8 cellular contexts compared by ENCODE assay signal in genomic region chr10:73787031-73787800, GRCh38. TPM values are rescaled to one million over a fixed set of nuclear protein-coding genes. Genes with fewer than 3 reads are reported as not detected.
DNase-seq lines count a peak whose midpoint lies in the region; ATAC-seq, FAIRE-seq and TF ChIP-seq lines count a peak whose summit lies in the region.
"Not testable (repeated sequence)": the region's sequence is repeated elsewhere in the genome, so short reads cannot be mapped to it uniquely, and the experiment has no call there.

No MANE protein-coding gene starts in this region.

- POLR2A ChIA-PET in AG04449 (lab: Yijun Ruan, JAX) (interaction anchor here (0.7 to 1.8 kb wide), 2 partner anchors 15 to 17 kb away, joined by 3 to 14 read pairs; a partner anchor contains a TSS), WTC11 (lab: Charles Lee) (interaction anchor here (0.6 to 1.2 kb wide), 3 partner anchors 14 to 24 kb away, joined by 3 to 5 read pairs (median 4); a partner anchor contains a TSS), HepG2 (lab: Yijun Ruan, JAX) (interaction anchor here (0.6 to 3.7 kb wide), 8 partner anchors 10 to 53 kb away, joined by 3 to 16 read pairs (median 4); a partner anchor contains a TSS)

- DNase-seq in AG04449 (ENCODE audit: low read depth, low spot score); WTC11 (ENCODE audit: low spot score); HepG2 (ENCODE audit: low spot score); osteocyte (ENCODE audit: extremely low spot score, unreplicated experiment); stimulated activated naive B cell treated with anti-CD40 and anti-IgM and Interleukin-4, amounts not matched to agents 10 μg/mL and 1 μg/mL and 100 μg/mL, for 72 hours: not testable (repeated sequence)

- not testable (repeated sequence) for H4K20me1 ChIP-seq in HepG2 (ENCODE audit: insufficient read depth, low read length)

- H3K9me3 Mint-ChIP-seq in IgD-negative memory B cell; WTC11; activated naive CD4-positive, alpha-beta T cell treated with anti-CD3 and anti-CD28 coated beads, Interleukin-2, amount 50 U/mL, for 24 hours; dendritic cell treated with granulocyte-macrophage colony-stimulating factor and Interleukin-4, amounts not matched to agents 40 ng/mL and 50 ng/mL, for 4 days; osteocyte (ENCODE audit: unreplicated experiment); stimulated activated naive B cell treated with anti-CD40 and anti-IgM and Interleukin-4, amounts not matched to agents 10 μg/mL and 1 μg/mL and 100 μg/mL, for 72 hours: not testable (repeated sequence)

- H3K4me1 Mint-ChIP-seq in IgD-negative memory B cell = peaks cover 23 to 26% (median 24%) of the 10 kb centered on the region in 3 donors
- peaks cover 20% of the 10 kb centered on the region for H3K4me1 Mint-ChIP-seq in WTC11
- peaks cover 35% of the 10 kb centered on the region for H3K4me1 Mint-ChIP-seq in activated naive CD4-positive, alpha-beta T cell treated with anti-CD3 and anti-CD28 coated beads, Interleukin-2, amount 50 U/mL, for 24 hours
- peaks cover 35% of the 10 kb centered on the region for H3K4me1 Mint-ChIP-seq in dendritic cell treated with granulocyte-macrophage colony-stimulating factor and Interleukin-4, amounts not matched to agents 40 ng/mL and 50 ng/mL, for 4 days (ENCODE audit: low read depth)
- H3K4me1 Mint-ChIP-seq in osteocyte (ENCODE audit: unreplicated experiment) = peaks cover 40% of the 10 kb centered on the region
- H3K4me1 Mint-ChIP-seq in stimulated activated naive B cell treated with anti-CD40 and anti-IgM and Interleukin-4, amounts not matched to agents 10 μg/mL and 1 μg/mL and 100 μg/mL, for 72 hours = peaks cover 17 to 34% of the 10 kb centered on the region in 2 donors

- TF ChIP-seq RAD21 in HepG2 (CRISPR knock-in tag; IDR thresholded peaks at IDR 0.05) = not testable (repeated sequence)

- WGBS in HepG2 (ENCODE audit: low lambda C conversion rate) = 82% methylated on average over 21 of the region's 21 CpGs

- not testable (repeated sequence) for H3K36me3 Mint-ChIP-seq in IgD-negative memory B cell; activated naive CD4-positive, alpha-beta T cell treated with anti-CD3 and anti-CD28 coated beads, Interleukin-2, amount 50 U/mL, for 24 hours
- H3K36me3 Mint-ChIP-seq in WTC11 = peaks cover 17% of the 10 kb centered on the region
- peaks cover 71% of the 10 kb centered on the region for H3K36me3 Mint-ChIP-seq in dendritic cell treated with granulocyte-macrophage colony-stimulating factor and Interleukin-4, amounts not matched to agents 40 ng/mL and 50 ng/mL, for 4 days (ENCODE audit: low read depth)
- H3K36me3 Mint-ChIP-seq in osteocyte (ENCODE audit: unreplicated experiment) = peaks cover 24% of the 10 kb centered on the region
- H3K36me3 Mint-ChIP-seq in stimulated activated naive B cell treated with anti-CD40 and anti-IgM and Interleukin-4, amounts not matched to agents 10 μg/mL and 1 μg/mL and 100 μg/mL, for 72 hours = peaks cover 23 to 33% of the 10 kb centered on the region in 2 donors

- not testable (repeated sequence) for FAIRE-seq in HepG2 (lab: Jason Lieb, UNC)

- peak overlapping the region; percentile 63 for H3K4me2 ChIP-seq in HepG2 (ENCODE audit: low read depth, low read length)

- H3K79me2 ChIP-seq in HepG2 (ENCODE audit: insufficient read depth, low read length) = peaks cover 43% of the 10 kb centered on the region

- ATAC-seq in WTC11; HepG2; stimulated activated naive B cell treated with anti-CD40 and anti-IgM and Interleukin-4, amounts not matched to agents 10 μg/mL and 1 μg/mL and 100 μg/mL, for 72 hours (replicated peaks): not testable (repeated sequence)

- not testable (repeated sequence) for TF ChIP-seq POLR2A in HepG2 (IDR thresholded peaks at IDR 0.05; ENCODE audit: insufficient read depth in 1 of 2, low read depth in 2 of 2, low read length in 2 of 2)

- CTCF ChIA-PET in AG04449 (lab: Yijun Ruan, JAX) (interaction anchor here (1.0 to 1.7 kb wide), 2 partner anchors 23 to 92 kb away, joined by 3 to 6 read pairs; no protein-coding TSS in a partner anchor), WTC11 (lab: Charles Lee) (interaction anchor here (0.7 to 1.7 kb wide), 5 partner anchors 13 to 80 kb away, joined by 4 to 6 read pairs (median 4); a partner anchor contains a TSS)
- CTCF ChIA-PET in HepG2 (lab: Yijun Ruan, JAX; ENCODE audit: low intra/inter-chr PET ratio, low total read pairs) = not testable (repeated sequence)

- intact Hi-C loops in dendritic cell treated with granulocyte-macrophage colony-stimulating factor and Interleukin-4, amounts not matched to agents 40 ng/mL and 50 ng/mL, for 4 days (cut with micrococcal nuclease); HepG2 (cut with micrococcal nuclease; ENCODE audit: unreplicated experiment): not testable (repeated sequence)

- BruUV-seq in HepG2 (replicated peaks; lab: Mats Ljungman, UMichigan) = not testable (repeated sequence)

- in situ Hi-C loops in HepG2 (cut with HindIII; ENCODE audit: extremely low pct_ligation_motif_present, low pct_unique_long_range_greater_than_20kb) = not testable (repeated sequence)

- not testable (repeated sequence) for H3K27me3 ChIP-seq in HepG2 (ENCODE audit: control insufficient read depth in 1 of 2, insufficient read depth in 2 of 2, low read length in 2 of 2)

- peak overlapping the region; percentile 47; the same call in 1 of the 2 replicates for H3K9ac ChIP-seq in HepG2 (ENCODE audit: insufficient read depth, low read depth, low read length)

- not testable (repeated sequence) for H3K27me3 Mint-ChIP-seq in IgD-negative memory B cell; WTC11 (ENCODE audit: low read depth); activated naive CD4-positive, alpha-beta T cell treated with anti-CD3 and anti-CD28 coated beads, Interleukin-2, amount 50 U/mL, for 24 hours; dendritic cell treated with granulocyte-macrophage colony-stimulating factor and Interleukin-4, amounts not matched to agents 40 ng/mL and 50 ng/mL, for 4 days; osteocyte (ENCODE audit: unreplicated experiment); stimulated activated naive B cell treated with anti-CD40 and anti-IgM and Interleukin-4, amounts not matched to agents 10 μg/mL and 1 μg/mL and 100 μg/mL, for 72 hours

- not testable (repeated sequence) for TF ChIP-seq EP300 in HepG2 (IDR thresholded peaks at IDR 0.05; ENCODE audit: low read depth in 2 of 2, low read length in 2 of 2); HepG2 (CRISPR knock-in tag; IDR thresholded peaks at IDR 0.05; ENCODE audit: borderline replicate concordance)

- peak overlapping the region in 3 of 4 donors; percentile 39 to 96 (median 63) for H3K4me3 Mint-ChIP-seq in IgD-negative memory B cell
- H3K4me3 Mint-ChIP-seq in WTC11 = peak overlapping the region; percentile 36
- peak overlapping the region; percentile 52 for H3K4me3 Mint-ChIP-seq in activated naive CD4-positive, alpha-beta T cell treated with anti-CD3 and anti-CD28 coated beads, Interleukin-2, amount 50 U/mL, for 24 hours
- H3K4me3 Mint-ChIP-seq in dendritic cell treated with granulocyte-macrophage colony-stimulating factor and Interleukin-4, amounts not matched to agents 40 ng/mL and 50 ng/mL, for 4 days = peak overlapping the region; percentile 28
- H3K4me3 Mint-ChIP-seq in osteocyte (ENCODE audit: unreplicated experiment) = peak overlapping the region; percentile 96
- H3K4me3 Mint-ChIP-seq in stimulated activated naive B cell treated with anti-CD40 and anti-IgM and Interleukin-4, amounts not matched to agents 10 μg/mL and 1 μg/mL and 100 μg/mL, for 72 hours = peak overlapping the region; percentile 17 to 35

- H3K36me3 ChIP-seq in HepG2 (replicated peaks in 1 of 2; ENCODE audit: control insufficient read depth in 1 of 2, insufficient read depth in 2 of 2, low read length in 2 of 2) = peaks cover 19 to 31% of the 10 kb centered on the region in 2 experiments

- H3K9me3 ChIP-seq in HepG2 (ENCODE audit: low read length) = not testable (repeated sequence)

- not testable (repeated sequence) for H3K27ac ChIP-seq in HepG2 (ENCODE audit: extremely low read length, insufficient read depth, low read length)

- H3K4me3 ChIP-seq in AG04449 (ENCODE audit: low read depth, low read length) = peak overlapping the region; percentile 20; the same call in 1 of the 2 replicates
- peak overlapping the region; percentile 34 to 95 (median 75); a peak in 5 of 6 replicates for H3K4me3 ChIP-seq in HepG2 (replicated peaks in 1 of 3; ENCODE audit: insufficient read depth in 1 of 3, low read depth in 2 of 3, low read length in 3 of 3)

- H3K27ac Mint-ChIP-seq in IgD-negative memory B cell = peak overlapping the region in 1 of 3 donors; percentile 71
- H3K27ac Mint-ChIP-seq in WTC11; activated naive CD4-positive, alpha-beta T cell treated with anti-CD3 and anti-CD28 coated beads, Interleukin-2, amount 50 U/mL, for 24 hours; dendritic cell treated with granulocyte-macrophage colony-stimulating factor and Interleukin-4, amounts not matched to agents 40 ng/mL and 50 ng/mL, for 4 days; osteocyte (ENCODE audit: unreplicated experiment); stimulated activated naive B cell treated with anti-CD40 and anti-IgM and Interleukin-4, amounts not matched to agents 10 μg/mL and 1 μg/mL and 100 μg/mL, for 72 hours: not testable (repeated sequence)

- peaks cover 45% of the 10 kb centered on the region for H3K4me1 ChIP-seq in HepG2 (ENCODE audit: insufficient read depth, low read length)

- TF ChIP-seq CTCF in AG04449 (IDR thresholded peaks at IDR 0.05; ENCODE audit: insufficient read depth, low read length, missing control alignments); WTC11 (IDR thresholded peaks at IDR 0.05); HepG2 (CRISPR knock-in tag; IDR thresholded peaks at IDR 0.05); osteocyte (IDR thresholded peaks at IDR 0.05): not testable (repeated sequence)

- H2AFZ ChIP-seq in HepG2 (ENCODE audit: low read length) = not testable (repeated sequence)

RNA-seq across cellular contexts. Expression of gene ZSWIM8, which starts 1.8 kb away (rescaled TPM):
- polyA plus RNA-seq in IgD-negative memory B cell (15.2 TPM), HepG2 (2011; rRNA removed) (98.2 and 142 TPM in 2 replicates)
- total RNA-seq in WTC11 (2021) (50.5 to 59.1 TPM (median 53.2 TPM) in 3 replicates), HepG2 (2016; rRNA removed; fragmentation: Illumina TruSeq; extraction: Trizol) (21.0 and 39.9 TPM in 2 replicates), osteocyte (164 and 186 TPM in 2 replicates)
- total RNA-seq in HepG2 (2016; cell fraction: cytosol; rRNA removed; fragmentation: Illumina TruSeq; extraction: Trizol; ENCODE audit: low read depth) = 5.7 and 8.2 TPM in 2 replicates
- 13.7 and 36.6 TPM in 2 replicates for total RNA-seq in HepG2 (2016; cell fraction: insoluble cytoplasmic fraction; rRNA removed; fragmentation: Illumina TruSeq; extraction: Trizol)
- 9.3 and 11.2 TPM in 2 replicates for total RNA-seq in HepG2 (2016; cell fraction: membrane; rRNA removed; fragmentation: Illumina TruSeq; extraction: Trizol)
- total RNA-seq in HepG2 (2016; cell fraction: nucleus; rRNA removed; fragmentation: Illumina TruSeq; extraction: Trizol) = 35.4 and 47.5 TPM in 2 replicates
- 41.1 and 57.3 TPM in 2 replicates for polyA plus RNA-seq in HepG2 (2011; cell fraction: cytosol; rRNA removed)
- 505 and 598 TPM in 2 replicates for polyA plus RNA-seq in HepG2 (2011; cell fraction: nucleus; rRNA removed)
- polyA plus RNA-seq in HepG2 (2012) = 43.3 and 58.7 TPM in 2 replicates
- polyA plus RNA-seq in HepG2 (2016; cell fraction: cytosol; fragmentation: Illumina TruSeq; extraction: Trizol; ENCODE audit: low read depth) = 3.7 and 6.8 TPM in 2 replicates
- 21.2 and 30.3 TPM in 2 replicates for polyA plus RNA-seq in HepG2 (2016; cell fraction: insoluble cytoplasmic fraction; fragmentation: Illumina TruSeq; extraction: Trizol; ENCODE audit: low read depth)
- 6.6 and 11.5 TPM in 2 replicates for polyA plus RNA-seq in HepG2 (2016; cell fraction: membrane; fragmentation: Illumina TruSeq; extraction: Trizol; ENCODE audit: low read depth)
- 118 and 128 TPM in 2 replicates for polyA plus RNA-seq in HepG2 (2016; cell fraction: nucleus; fragmentation: Illumina TruSeq; extraction: Trizol; ENCODE audit: insufficient read depth, low read depth)
- 83.5 and 181 TPM in 2 replicates for polyA minus RNA-seq in HepG2 (2011; rRNA and poly(A)+ RNA removed; ENCODE audit: low replicate concordance)
- 31.5 and 36.5 TPM in 2 replicates for polyA minus RNA-seq in HepG2 (2011; cell fraction: cytosol; rRNA and poly(A)+ RNA removed)
- 64.2 and 73.5 TPM in 2 replicates for polyA minus RNA-seq in HepG2 (2011; cell fraction: nucleus; rRNA and poly(A)+ RNA removed)

RNA-seq across cellular contexts. Expression of gene CHCHD1, which starts 5.4 kb away (rescaled TPM):
- 54.4 TPM for polyA plus RNA-seq in IgD-negative memory B cell
- 45.9 to 47.9 TPM (median 45.9 TPM) in 3 replicates for total RNA-seq in WTC11 (2021)
- total RNA-seq in HepG2 (2016; rRNA removed; fragmentation: Illumina TruSeq; extraction: Trizol) = 71.2 and 91.7 TPM in 2 replicates
- total RNA-seq in HepG2 (2016; cell fraction: cytosol; rRNA removed; fragmentation: Illumina TruSeq; extraction: Trizol; ENCODE audit: low read depth) = 16.2 and 16.7 TPM in 2 replicates
- total RNA-seq in HepG2 (2016; cell fraction: insoluble cytoplasmic fraction; rRNA removed; fragmentation: Illumina TruSeq; extraction: Trizol) = 69.8 and 94.8 TPM in 2 replicates
- 32.5 and 34.2 TPM in 2 replicates for total RNA-seq in HepG2 (2016; cell fraction: membrane; rRNA removed; fragmentation: Illumina TruSeq; extraction: Trizol)
- 30.4 and 32.6 TPM in 2 replicates for total RNA-seq in HepG2 (2016; cell fraction: nucleus; rRNA removed; fragmentation: Illumina TruSeq; extraction: Trizol)
- 30.6 and 36.9 TPM in 2 replicates for polyA plus RNA-seq in HepG2 (2011; rRNA removed)
- polyA plus RNA-seq in HepG2 (2011; cell fraction: cytosol; rRNA removed) = 35.1 and 36.6 TPM in 2 replicates
- 8.8 and 9.9 TPM in 2 replicates for polyA plus RNA-seq in HepG2 (2011; cell fraction: nucleus; rRNA removed)
- polyA plus RNA-seq in HepG2 (2012) = 40.1 and 41.3 TPM in 2 replicates
- 16.6 and 17.9 TPM in 2 replicates for polyA plus RNA-seq in HepG2 (2016; cell fraction: cytosol; fragmentation: Illumina TruSeq; extraction: Trizol; ENCODE audit: low read depth)
- polyA plus RNA-seq in HepG2 (2016; cell fraction: insoluble cytoplasmic fraction; fragmentation: Illumina TruSeq; extraction: Trizol; ENCODE audit: low read depth) = 90.2 and 95.1 TPM in 2 replicates
- polyA plus RNA-seq in HepG2 (2016; cell fraction: membrane; fragmentation: Illumina TruSeq; extraction: Trizol; ENCODE audit: low read depth) = 27.2 and 27.4 TPM in 2 replicates
- polyA plus RNA-seq in HepG2 (2016; cell fraction: nucleus; fragmentation: Illumina TruSeq; extraction: Trizol; ENCODE audit: insufficient read depth, low read depth) = 45.9 and 52.1 TPM in 2 replicates
- 5.0 and 8.3 TPM in 2 replicates for polyA minus RNA-seq in HepG2 (2011; rRNA and poly(A)+ RNA removed; ENCODE audit: low replicate concordance)
- polyA minus RNA-seq in HepG2 (2011; cell fraction: cytosol; rRNA and poly(A)+ RNA removed) = 5.5 TPM in 2 replicates
- 7.7 and 9.1 TPM in 2 replicates for polyA minus RNA-seq in HepG2 (2011; cell fraction: nucleus; rRNA and poly(A)+ RNA removed)
- 19.9 and 22.3 TPM in 2 replicates for total RNA-seq in osteocyte

RNA-seq across cellular contexts. Expression of gene NDST2, which starts 24.2 kb away (rescaled TPM):
- polyA plus RNA-seq in IgD-negative memory B cell (21.4 TPM), HepG2 (2011; rRNA removed) (25.5 and 30.1 TPM in 2 replicates)
- total RNA-seq in WTC11 (2021) (26.3 to 32.3 TPM (median 31.1 TPM) in 3 replicates), HepG2 (2016; rRNA removed; fragmentation: Illumina TruSeq; extraction: Trizol) (5.6 and 10.7 TPM in 2 replicates), osteocyte (32.2 and 39.1 TPM in 2 replicates)
- 16.0 and 17.7 TPM in 2 replicates for total RNA-seq in HepG2 (2016; cell fraction: cytosol; rRNA removed; fragmentation: Illumina TruSeq; extraction: Trizol; ENCODE audit: low read depth)
- total RNA-seq in HepG2 (2016; cell fraction: insoluble cytoplasmic fraction; rRNA removed; fragmentation: Illumina TruSeq; extraction: Trizol) = 5.8 and 12.0 TPM in 2 replicates
- 14.8 and 15.7 TPM in 2 replicates for total RNA-seq in HepG2 (2016; cell fraction: membrane; rRNA removed; fragmentation: Illumina TruSeq; extraction: Trizol)
- total RNA-seq in HepG2 (2016; cell fraction: nucleus; rRNA removed; fragmentation: Illumina TruSeq; extraction: Trizol) = 12.9 and 13.7 TPM in 2 replicates
- polyA plus RNA-seq in HepG2 (2011; cell fraction: cytosol; rRNA removed) = 15.0 and 15.4 TPM in 2 replicates
- polyA plus RNA-seq in HepG2 (2011; cell fraction: nucleus; rRNA removed) = 56.8 and 69.5 TPM in 2 replicates
- polyA plus RNA-seq in HepG2 (2012) = 12.6 and 13.9 TPM in 2 replicates
- 16.0 and 16.1 TPM in 2 replicates for polyA plus RNA-seq in HepG2 (2016; cell fraction: cytosol; fragmentation: Illumina TruSeq; extraction: Trizol; ENCODE audit: low read depth)
- polyA plus RNA-seq in HepG2 (2016; cell fraction: insoluble cytoplasmic fraction; fragmentation: Illumina TruSeq; extraction: Trizol; ENCODE audit: low read depth) = 6.2 and 6.4 TPM in 2 replicates
- polyA plus RNA-seq in HepG2 (2016; cell fraction: membrane; fragmentation: Illumina TruSeq; extraction: Trizol; ENCODE audit: low read depth) = 9.1 and 12.0 TPM in 2 replicates
- 24.6 and 30.8 TPM in 2 replicates for polyA plus RNA-seq in HepG2 (2016; cell fraction: nucleus; fragmentation: Illumina TruSeq; extraction: Trizol; ENCODE audit: insufficient read depth, low read depth)
- polyA minus RNA-seq in HepG2 (2011; rRNA and poly(A)+ RNA removed; ENCODE audit: low replicate concordance) = 20.2 and 41.2 TPM in 2 replicates
- 10.4 and 10.5 TPM in 2 replicates for polyA minus RNA-seq in HepG2 (2011; cell fraction: cytosol; rRNA and poly(A)+ RNA removed)
- 55.5 and 70.7 TPM in 2 replicates for polyA minus RNA-seq in HepG2 (2011; cell fraction: nucleus; rRNA and poly(A)+ RNA removed)

RNA-seq across cellular contexts. Expression of gene SEC24C, which starts 43.0 kb away (rescaled TPM):
- 31.8 TPM for polyA plus RNA-seq in IgD-negative memory B cell
- total RNA-seq in WTC11 (2021) = 64.2 to 74.2 TPM (median 64.5 TPM) in 3 replicates
- total RNA-seq in HepG2 (2016; rRNA removed; fragmentation: Illumina TruSeq; extraction: Trizol) = 63.1 and 66.5 TPM in 2 replicates
- 5.7 and 6.6 TPM in 2 replicates for total RNA-seq in HepG2 (2016; cell fraction: cytosol; rRNA removed; fragmentation: Illumina TruSeq; extraction: Trizol; ENCODE audit: low read depth)
- total RNA-seq in HepG2 (2016; cell fraction: insoluble cytoplasmic fraction; rRNA removed; fragmentation: Illumina TruSeq; extraction: Trizol) = 57.3 and 62.0 TPM in 2 replicates
- total RNA-seq in HepG2 (2016; cell fraction: membrane; rRNA removed; fragmentation: Illumina TruSeq; extraction: Trizol) = 19.5 and 20.7 TPM in 2 replicates
- total RNA-seq in HepG2 (2016; cell fraction: nucleus; rRNA removed; fragmentation: Illumina TruSeq; extraction: Trizol) = 36.4 and 38.8 TPM in 2 replicates
- 66.4 and 74.3 TPM in 2 replicates for polyA plus RNA-seq in HepG2 (2011; rRNA removed)
- 40.0 and 44.0 TPM in 2 replicates for polyA plus RNA-seq in HepG2 (2011; cell fraction: cytosol; rRNA removed)
- polyA plus RNA-seq in HepG2 (2011; cell fraction: nucleus; rRNA removed) = 134 and 139 TPM in 2 replicates
- polyA plus RNA-seq in HepG2 (2012) = 42.2 and 45.9 TPM in 2 replicates
- 3.5 and 3.8 TPM in 2 replicates for polyA plus RNA-seq in HepG2 (2016; cell fraction: cytosol; fragmentation: Illumina TruSeq; extraction: Trizol; ENCODE audit: low read depth)
- 45.3 and 53.1 TPM in 2 replicates for polyA plus RNA-seq in HepG2 (2016; cell fraction: insoluble cytoplasmic fraction; fragmentation: Illumina TruSeq; extraction: Trizol; ENCODE audit: low read depth)
- polyA plus RNA-seq in HepG2 (2016; cell fraction: membrane; fragmentation: Illumina TruSeq; extraction: Trizol; ENCODE audit: low read depth) = 8.7 and 10.2 TPM in 2 replicates
- 60.4 and 69.2 TPM in 2 replicates for polyA plus RNA-seq in HepG2 (2016; cell fraction: nucleus; fragmentation: Illumina TruSeq; extraction: Trizol; ENCODE audit: insufficient read depth, low read depth)
- 140 and 157 TPM in 2 replicates for polyA minus RNA-seq in HepG2 (2011; rRNA and poly(A)+ RNA removed; ENCODE audit: low replicate concordance)
- 50.5 and 52.3 TPM in 2 replicates for polyA minus RNA-seq in HepG2 (2011; cell fraction: cytosol; rRNA and poly(A)+ RNA removed)
- 40.4 and 42.8 TPM in 2 replicates for polyA minus RNA-seq in HepG2 (2011; cell fraction: nucleus; rRNA and poly(A)+ RNA removed)
- 64.1 and 64.2 TPM in 2 replicates for total RNA-seq in osteocyte

Comparison
In these comparisons a context has a peak if more than half of its experiments do, and no peak if none do; other contexts are left out.
1. H3K4me3 Mint-ChIP-seq: peak in every context shown above with its lines; median percentile 96 in osteocyte; 63 in IgD-negative memory B cell; 52 in activated naive CD4-positive, alpha-beta T cell treated with anti-CD3 and anti-CD28 coated beads, Interleukin-2, amount 50 U/mL, for 24 hours; 36 in WTC11; 28 in dendritic cell treated with granulocyte-macrophage colony-stimulating factor and Interleukin-4, amounts not matched to agents 40 ng/mL and 50 ng/mL, for 4 days; 26 in stimulated activated naive B cell treated with anti-CD40 and anti-IgM and Interleukin-4, amounts not matched to agents 10 μg/mL and 1 μg/mL and 100 μg/mL, for 72 hours.